15 cellular contexts compared by ENCODE assay signal in genomic region chr7:890868-891267, GRCh38. TPM values are rescaled to one million over a fixed set of nuclear protein-coding genes. Genes with fewer than 3 reads are reported as not detected.
DNase-seq lines count a peak whose midpoint lies in the region; ATAC-seq and TF ChIP-seq lines count a peak whose summit lies in the region.
"Had no signal": no experiment of that assay in that cellular context is flagged by ENCODE, and none has a peak within 500 bp of the region (broad histone marks: within the 10 kb centered on the region; RNA-seq: fewer than 3 reads in every experiment).

No MANE protein-coding gene starts in this region.

- H3K4me1 Mint-ChIP-seq in activated CD8-positive, alpha-beta T cell treated with anti-CD3 and anti-CD28 coated beads, Interleukin-2, amount 10 ng/mL, durations not matched to agents 7 days and 5 days (ENCODE audit: low read depth), result no peaks in the 10 kb centered on the region
- peaks cover 4% of the 10 kb centered on the region for H3K4me1 Mint-ChIP-seq in activated CD8-positive, alpha-beta T cell treated with anti-CD3 and anti-CD28 coated beads for 36 hours (ENCODE audit: low read depth)
- no peaks in the 10 kb centered on the region for H3K4me1 Mint-ChIP-seq in stimulated activated naive CD8-positive, alpha-beta T cell treated with anti-CD3 and anti-CD28 coated beads, Interleukin-15, Interleukin-2, amounts not matched to agents 100 ng/mL and 50 ng/mL, for 24 hours (ENCODE audit: low read depth)
- no peaks in the 10 kb centered on the region for H3K4me1 Mint-ChIP-seq in endodermal cell
- H3K4me1 Mint-ChIP-seq in stimulated activated naive B cell treated with anti-CD40 and anti-IgM and Interleukin-4, amounts not matched to agents 10 μg/mL and 1 μg/mL and 100 μg/mL, for 72 hours, result peaks cover 9% of the 10 kb centered on the region in 2 donors
- H3K4me1 Mint-ChIP-seq: CD14-positive monocyte had no signal

- TF ChIP-seq CTCF in activated CD8-positive, alpha-beta T cell treated with anti-CD3 and anti-CD28 coated beads for 36 hours (IDR thresholded peaks at IDR 0.05), result no peak
- no peak for TF ChIP-seq CTCF in endodermal cell (conservative IDR thresholded peaks at IDR 0.05)

- no peaks in the 10 kb centered on the region for H3K27me3 Mint-ChIP-seq in activated CD8-positive, alpha-beta T cell treated with anti-CD3 and anti-CD28 coated beads, Interleukin-2, amount 10 ng/mL, durations not matched to agents 7 days and 5 days (ENCODE audit: low read depth)
- no peaks in the 10 kb centered on the region for H3K27me3 Mint-ChIP-seq in activated CD8-positive, alpha-beta T cell treated with anti-CD3 and anti-CD28 coated beads for 36 hours
- no peaks in the 10 kb centered on the region for H3K27me3 Mint-ChIP-seq in stimulated activated naive CD8-positive, alpha-beta T cell treated with anti-CD3 and anti-CD28 coated beads, Interleukin-15, Interleukin-2, amounts not matched to agents 100 ng/mL and 50 ng/mL, for 24 hours
- H3K27me3 Mint-ChIP-seq in endodermal cell (ENCODE audit: insufficient read depth), result no peaks in the 10 kb centered on the region
- no peaks in the 10 kb centered on the region for H3K27me3 Mint-ChIP-seq in stimulated activated naive B cell treated with anti-CD40 and anti-IgM and Interleukin-4, amounts not matched to agents 10 μg/mL and 1 μg/mL and 100 μg/mL, for 72 hours

- peaks cover 53% of the 10 kb centered on the region for H3K36me3 Mint-ChIP-seq in activated CD8-positive, alpha-beta T cell treated with anti-CD3 and anti-CD28 coated beads, Interleukin-2, amount 10 ng/mL, durations not matched to agents 7 days and 5 days (ENCODE audit: low read depth)
- H3K36me3 Mint-ChIP-seq in activated CD8-positive, alpha-beta T cell treated with anti-CD3 and anti-CD28 coated beads for 36 hours (ENCODE audit: low read depth), result peaks cover 36% of the 10 kb centered on the region
- H3K36me3 Mint-ChIP-seq in stimulated activated naive CD8-positive, alpha-beta T cell treated with anti-CD3 and anti-CD28 coated beads, Interleukin-15, Interleukin-2, amounts not matched to agents 100 ng/mL and 50 ng/mL, for 24 hours (ENCODE audit: low read depth), result peaks cover 39% of the 10 kb centered on the region
- peaks cover 59% of the 10 kb centered on the region for H3K36me3 Mint-ChIP-seq in endodermal cell (ENCODE audit: low read depth)
- H3K36me3 Mint-ChIP-seq in stimulated activated naive B cell treated with anti-CD40 and anti-IgM and Interleukin-4, amounts not matched to agents 10 μg/mL and 1 μg/mL and 100 μg/mL, for 72 hours, result peaks cover 54 to 72% of the 10 kb centered on the region in 2 donors

- DNase-seq in activated CD8-positive, alpha-beta T cell treated with anti-CD3 and anti-CD28 coated beads, Interleukin-2, amount 10 ng/mL, durations not matched to agents 7 days and 5 days, result no peak
- DNase-seq in activated CD8-positive, alpha-beta T cell treated with anti-CD3 and anti-CD28 coated beads for 36 hours, result no peak
- DNase-seq in stimulated activated naive CD8-positive, alpha-beta T cell treated with anti-CD3 and anti-CD28 coated beads, Interleukin-15, Interleukin-2, amounts not matched to agents 100 U/mL and 50 U/mL, for 24 hours, result no peak
- no peak for DNase-seq in endodermal cell
- no peak for DNase-seq in stimulated activated naive B cell treated with anti-CD40 and anti-IgM and Interleukin-4, amounts not matched to agents 10 μg/mL and 1 μg/mL and 100 μg/mL, for 72 hours
- DNase-seq in activated naive CD4-positive, alpha-beta T cell treated with anti-CD3 and anti-CD28 coated beads, Interleukin-2, amount 50 U/mL, for 16 hours, result no peak
- DNase-seq: CD8-positive, alpha-beta T cell; COR-L47; DND-41; GDM1 had no signal

- no peaks in the 10 kb centered on the region for H3K27me3 ChIP-seq in endodermal cell (ENCODE audit: control insufficient read depth, insufficient read depth, low read length, poor library complexity, severe bottlenecking)

- WGBS in endodermal cell (ENCODE audit: insufficient coverage in 1 of 2, insufficient read length in 1 of 2), 2 experiments, result 92 to 93% methylated on average over 11 to 15 of the region's 15 CpGs

- no peak overlapping the region for H3K4me3 ChIP-seq in endodermal cell (ENCODE audit: low read length)

- no peaks in the 10 kb centered on the region for H3K9me3 Mint-ChIP-seq in activated CD8-positive, alpha-beta T cell treated with anti-CD3 and anti-CD28 coated beads, Interleukin-2, amount 10 ng/mL, durations not matched to agents 7 days and 5 days (ENCODE audit: insufficient read depth)
- H3K9me3 Mint-ChIP-seq in activated CD8-positive, alpha-beta T cell treated with anti-CD3 and anti-CD28 coated beads for 36 hours, result no peaks in the 10 kb centered on the region
- H3K9me3 Mint-ChIP-seq in stimulated activated naive CD8-positive, alpha-beta T cell treated with anti-CD3 and anti-CD28 coated beads, Interleukin-15, Interleukin-2, amounts not matched to agents 100 ng/mL and 50 ng/mL, for 24 hours, result no peaks in the 10 kb centered on the region
- H3K9me3 Mint-ChIP-seq in endodermal cell, result no peaks in the 10 kb centered on the region
- H3K9me3 Mint-ChIP-seq in stimulated activated naive B cell treated with anti-CD40 and anti-IgM and Interleukin-4, amounts not matched to agents 10 μg/mL and 1 μg/mL and 100 μg/mL, for 72 hours, result peaks cover 0 to 5% of the 10 kb centered on the region in 2 donors
- H3K9me3 Mint-ChIP-seq: CD8-positive, alpha-beta T cell had no signal

- H3K4me3 Mint-ChIP-seq in activated CD8-positive, alpha-beta T cell treated with anti-CD3 and anti-CD28 coated beads, Interleukin-2, amount 10 ng/mL, durations not matched to agents 7 days and 5 days, result no peak overlapping the region
- H3K4me3 Mint-ChIP-seq in activated CD8-positive, alpha-beta T cell treated with anti-CD3 and anti-CD28 coated beads for 36 hours, result no peak overlapping the region
- no peak overlapping the region for H3K4me3 Mint-ChIP-seq in stimulated activated naive CD8-positive, alpha-beta T cell treated with anti-CD3 and anti-CD28 coated beads, Interleukin-15, Interleukin-2, amounts not matched to agents 100 ng/mL and 50 ng/mL, for 24 hours
- H3K4me3 Mint-ChIP-seq in endodermal cell, result no peak overlapping the region
- H3K4me3 Mint-ChIP-seq in stimulated activated naive B cell treated with anti-CD40 and anti-IgM and Interleukin-4, amounts not matched to agents 10 μg/mL and 1 μg/mL and 100 μg/mL, for 72 hours, result no peak overlapping the region
- H3K4me3 Mint-ChIP-seq: CD14-positive monocyte; CD8-positive, alpha-beta T cell had no signal

- ATAC-seq in activated CD8-positive, alpha-beta T cell treated with anti-CD3 and anti-CD28 coated beads, Interleukin-2, amount 10 ng/mL, durations not matched to agents 7 days and 5 days, result no peak
- ATAC-seq in activated CD8-positive, alpha-beta T cell treated with anti-CD3 and anti-CD28 coated beads for 36 hours, result no peak
- ATAC-seq in stimulated activated naive CD8-positive, alpha-beta T cell treated with anti-CD3 and anti-CD28 coated beads, Interleukin-15, Interleukin-2, amounts not matched to agents 100 U/mL and 50 U/mL, for 24 hours, result no peak
- no peak for ATAC-seq in stimulated activated naive B cell treated with anti-CD40 and anti-IgM and Interleukin-4, amounts not matched to agents 10 μg/mL and 1 μg/mL and 100 μg/mL, for 72 hours (replicated peaks)
- ATAC-seq in GM21825 (IDR thresholded peaks at IDR 0.05; ENCODE audit: unreplicated experiment), result no peak
- ATAC-seq: CD8-positive, alpha-beta T cell had no signal

- peak overlapping the region; percentile 15 for H3K27ac Mint-ChIP-seq in activated CD8-positive, alpha-beta T cell treated with anti-CD3 and anti-CD28 coated beads, Interleukin-2, amount 10 ng/mL, durations not matched to agents 7 days and 5 days
- no peak overlapping the region for H3K27ac Mint-ChIP-seq in activated CD8-positive, alpha-beta T cell treated with anti-CD3 and anti-CD28 coated beads for 36 hours
- peak overlapping the region; percentile 16 for H3K27ac Mint-ChIP-seq in stimulated activated naive CD8-positive, alpha-beta T cell treated with anti-CD3 and anti-CD28 coated beads, Interleukin-15, Interleukin-2, amounts not matched to agents 100 ng/mL and 50 ng/mL, for 24 hours
- H3K27ac Mint-ChIP-seq in endodermal cell, result peak overlapping the region; percentile 59
- H3K27ac Mint-ChIP-seq in stimulated activated naive B cell treated with anti-CD40 and anti-IgM and Interleukin-4, amounts not matched to agents 10 μg/mL and 1 μg/mL and 100 μg/mL, for 72 hours, result peak overlapping the region; percentile 37
- H3K27ac Mint-ChIP-seq: CD8-positive, alpha-beta T cell had no signal

- intact Hi-C loops in activated CD8-positive, alpha-beta T cell treated with anti-CD3 and anti-CD28 coated beads for 36 hours (cut with micrococcal nuclease), result no loop called here

- no peaks in the 10 kb centered on the region for H3K4me1 ChIP-seq in endodermal cell (ENCODE audit: control insufficient read depth, insufficient read depth, low read length)

- H3K9ac ChIP-seq in endodermal cell (ENCODE audit: extremely low read depth, low read length, poor library complexity, severe bottlenecking), result no peak overlapping the region

- CTCF ChIA-PET in activated CD8-positive, alpha-beta T cell treated with anti-CD3 and anti-CD28 coated beads, Interleukin-2, amount 10 ng/mL, durations not matched to agents 7 days and 5 days (lab: Charles Lee), result no interaction called here
- CTCF ChIA-PET in activated CD8-positive, alpha-beta T cell treated with anti-CD3 and anti-CD28 coated beads for 36 hours (lab: Charles Lee), result interaction anchor here (1.2 to 1.5 kb wide), 2 partner anchors 11 to 103 kb away, joined by 3 to 4 read pairs; no protein-coding TSS in a partner anchor

- H3K27ac ChIP-seq in endodermal cell (ENCODE audit: low read depth, low read length), result no peak overlapping the region
- H3K27ac ChIP-seq: 22Rv1, HL-60 had no signal

- POLR2A ChIA-PET in activated CD8-positive, alpha-beta T cell treated with anti-CD3 and anti-CD28 coated beads, Interleukin-2, amount 10 ng/mL, durations not matched to agents 7 days and 5 days (lab: Charles Lee), result no interaction called here
- POLR2A ChIA-PET in activated CD8-positive, alpha-beta T cell treated with anti-CD3 and anti-CD28 coated beads for 36 hours (lab: Charles Lee), result no interaction called here

- peaks cover 57% of the 10 kb centered on the region for H3K36me3 ChIP-seq in endodermal cell (ENCODE audit: control insufficient read depth, insufficient read depth, low read length)

- H3K9me3 ChIP-seq in endodermal cell (ENCODE audit: control insufficient read depth, low read length), result no peaks in the 10 kb centered on the region

RNA-seq across cellular contexts. Expression of gene GET4, which starts 14.5 kb away (rescaled TPM):
- 10 to 100 TPM; 32.2 to 38.3 TPM for total RNA-seq in activated CD8-positive, alpha-beta T cell treated with anti-CD3 and anti-CD28 coated beads, Interleukin-2, amount 10 ng/mL, durations not matched to agents 7 days and 5 days
- total RNA-seq in activated CD8-positive, alpha-beta T cell treated with anti-CD3 and anti-CD28 coated beads for 36 hours, result 10 to 100 TPM; 20.6 to 31.9 TPM
- total RNA-seq in endodermal cell, result 10 to 100 TPM; 73.3 to 84.3 TPM
- polyA plus RNA-seq in endodermal cell (2013, experiment 1 of 2), result 49.1 TPM
- polyA plus RNA-seq in endodermal cell (2013, experiment 2 of 2), result 46.6 TPM

RNA-seq across cellular contexts. Expression of gene SUN1, which starts 58.6 kb away (rescaled TPM):
- 10 to 100 TPM; 38.4 to 39.7 TPM for total RNA-seq in activated CD8-positive, alpha-beta T cell treated with anti-CD3 and anti-CD28 coated beads, Interleukin-2, amount 10 ng/mL, durations not matched to agents 7 days and 5 days
- 10 to 100 TPM; 71.3 to 71.6 TPM for total RNA-seq in activated CD8-positive, alpha-beta T cell treated with anti-CD3 and anti-CD28 coated beads for 36 hours
- total RNA-seq in endodermal cell, result 100 to 1,000 TPM; 133 to 136 TPM
- polyA plus RNA-seq in endodermal cell (2013, experiment 1 of 2), result 114 TPM
- polyA plus RNA-seq in endodermal cell (2013, experiment 2 of 2), result 103 TPM
